In the genomic region with DNA sequence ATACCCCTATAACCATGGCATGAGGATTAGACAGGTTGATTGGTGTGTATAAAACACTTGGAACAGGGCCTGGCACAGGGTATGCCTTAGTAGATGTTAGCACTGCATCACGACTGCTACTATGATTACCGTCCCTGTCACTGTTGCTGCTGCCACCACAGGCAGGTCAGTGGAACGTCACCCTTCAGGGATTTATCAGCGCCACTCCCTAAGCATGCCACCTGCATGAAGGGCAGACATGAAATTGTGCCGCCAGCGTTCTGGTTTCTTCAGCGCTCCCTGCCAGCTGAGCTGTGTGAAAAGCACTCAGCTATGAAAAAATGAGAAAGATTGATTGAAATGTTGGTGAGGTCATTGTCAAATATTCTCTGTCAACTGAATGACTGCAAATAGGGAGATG, we compare ENCODE assay signal across 11 cellular contexts.
A peak's percentile ranks its signal among the peaks of the same experiment; 100 is the strongest.
DNase-seq lines count a peak whose midpoint lies in the region; ATAC-seq and TF ChIP-seq lines count a peak whose summit lies in the region.
"Had no signal": no experiment of that assay in that cellular context is flagged by ENCODE, and none has a peak within 500 bp of the region (broad histone marks: within the 10 kb centered on the region; RNA-seq: fewer than 3 reads in every experiment).

No MANE protein-coding gene starts in this region.

- no TSS peak for BruUV-seq in MCF 10A (replicated peaks; lab: Mats Ljungman, UMichigan)

- H3K36me3 ChIP-seq in breast epithelium: no peaks in the 10 kb centered on the region
- no peaks in the 10 kb centered on the region for H3K36me3 ChIP-seq in MM.1S (replicated peaks; ENCODE audit: insufficient read depth, low read length)

- no peak overlapping the region for H3K27ac Mint-ChIP-seq in MCF 10A (ENCODE audit: low read depth, unreplicated experiment)
- no peak overlapping the region for H3K27ac Mint-ChIP-seq in activated CD4-positive, alpha-beta memory T cell treated with anti-CD3 and anti-CD28 coated beads, Interleukin-2, amount 10 ng/mL, durations not matched to agents 7 days and 5 days
- H3K27ac Mint-ChIP-seq: T-helper 2 cell treated with Interferon-gamma antibody and Interleukin-4, amounts not matched to agents 5 μg/mL and 100 μg/mL, for 36 hours had no signal

- peak overlapping the region; percentile 37; the same call in 1 of the 2 replicates for H3K4me2 ChIP-seq in MM.1S (ENCODE audit: low read depth, low read length)

- H3K4me1 Mint-ChIP-seq in MCF 10A (ENCODE audit: insufficient read depth, unreplicated experiment): no peaks in the 10 kb centered on the region
- peaks cover 11% of the 10 kb centered on the region for H3K4me1 Mint-ChIP-seq in activated CD4-positive, alpha-beta memory T cell treated with anti-CD3 and anti-CD28 coated beads, Interleukin-2, amount 10 ng/mL, durations not matched to agents 7 days and 5 days

- CTCF ChIA-PET in MCF 10A (lab: Yijun Ruan, JAX): interaction anchor here (0.6 to 1.6 kb wide), 3 partner anchors 13 to 678 kb away, joined by 3 to 4 read pairs (median 4); no protein-coding TSS in a partner anchor
- CTCF ChIA-PET in activated CD4-positive, alpha-beta memory T cell treated with anti-CD3 and anti-CD28 coated beads, Interleukin-2, amount 10 ng/mL, durations not matched to agents 7 days and 5 days (lab: Charles Lee): interaction anchor here (1.2 kb wide), 1 partner anchor 392 kb away, joined by 3 read pairs; no protein-coding TSS in a partner anchor

- intact Hi-C loops in breast epithelium (cut with DNase I; ENCODE audit: low total_unique reads): no loop called here
- intact Hi-C loops in MCF 10A (cut with micrococcal nuclease): no loop called here

- H3K4me1 ChIP-seq in breast epithelium (no peaks in the 10 kb centered on the region), MM.1S (ENCODE audit: low read length) (peaks cover 10% of the 10 kb centered on the region; the same call in 1 of the 2 replicates)

- H3K9ac ChIP-seq in MM.1S (ENCODE audit: low read length): no peak overlapping the region

- H3K9me2 ChIP-seq in MM.1S (replicated peaks; ENCODE audit: insufficient read depth, low read length): no peaks in the 10 kb centered on the region

- POLR2A ChIA-PET in MCF 10A (lab: Yijun Ruan, JAX): no interaction called here
- POLR2A ChIA-PET in activated CD4-positive, alpha-beta memory T cell treated with anti-CD3 and anti-CD28 coated beads, Interleukin-2, amount 10 ng/mL, durations not matched to agents 7 days and 5 days (lab: Charles Lee): no interaction called here

- H3F3A ChIP-seq in MM.1S (ENCODE audit: insufficient read depth, low read length): peaks cover 4% of the 10 kb centered on the region; the same call in 1 of the 2 replicates

- H4K20me1 ChIP-seq in MM.1S (ENCODE audit: insufficient read depth, low read length): no peaks in the 10 kb centered on the region

- TF ChIP-seq CTCF in breast epithelium (IDR thresholded peaks at IDR 0.05): peak in 2 of 3 donors; percentile 21 to 31
- TF ChIP-seq CTCF in MCF 10A (IDR thresholded peaks at IDR 0.05; ENCODE audit: unreplicated experiment): no peak
- peak; percentile 44 for TF ChIP-seq CTCF in MM.1S (IDR thresholded peaks at IDR 0.05; ENCODE audit: low read length)
- TF ChIP-seq CTCF in VCaP (conservative IDR thresholded peaks at IDR 0.05): peak; percentile 74

- H3K27me3 ChIP-seq in breast epithelium (no peaks in the 10 kb centered on the region), MM.1S (replicated peaks; ENCODE audit: insufficient read depth, low read length) (no peaks in the 10 kb centered on the region)

- H3K4me3 ChIP-seq in breast epithelium (no peak overlapping the region), MM.1S (ENCODE audit: low read length) (no peak overlapping the region)

- peaks cover 14% of the 10 kb centered on the region for H3K27me3 Mint-ChIP-seq in MCF 10A (ENCODE audit: insufficient read depth, unreplicated experiment)
- peaks cover 26% of the 10 kb centered on the region for H3K27me3 Mint-ChIP-seq in activated CD4-positive, alpha-beta memory T cell treated with anti-CD3 and anti-CD28 coated beads, Interleukin-2, amount 10 ng/mL, durations not matched to agents 7 days and 5 days

- TF ChIP-seq POLR2A in breast epithelium (IDR thresholded peaks at IDR 0.05): no peak

- peak overlapping the region; percentile 77 for H2AFZ ChIP-seq in MM.1S (ENCODE audit: low read length)

- peak overlapping the region in 1 of 2 donors; percentile 43 for H3K27ac ChIP-seq in breast epithelium
- peak overlapping the region; percentile 68; the same call in 1 of the 2 replicates for H3K27ac ChIP-seq in MM.1S (ENCODE audit: low read length)
- H3K27ac ChIP-seq in VCaP: no peak overlapping the region

- peaks cover 0 to 10% of the 10 kb centered on the region in 2 donors for H3K9me3 ChIP-seq in breast epithelium
- H3K9me3 ChIP-seq in MM.1S (replicated peaks; ENCODE audit: insufficient read depth, low read length): no peaks in the 10 kb centered on the region

- no peaks in the 10 kb centered on the region for H3K9me3 Mint-ChIP-seq in MCF 10A (ENCODE audit: unreplicated experiment)
- H3K9me3 Mint-ChIP-seq in activated CD4-positive, alpha-beta memory T cell treated with anti-CD3 and anti-CD28 coated beads, Interleukin-2, amount 10 ng/mL, durations not matched to agents 7 days and 5 days: no peaks in the 10 kb centered on the region
- H3K9me3 Mint-ChIP-seq: T-helper 2 cell treated with Interferon-gamma antibody and Interleukin-4, amounts not matched to agents 5 μg/mL and 100 μg/mL, for 36 hours had no signal

- no peak for ATAC-seq in HG02571 (IDR thresholded peaks at IDR 0.05; ENCODE audit: unreplicated experiment)
- no peak for ATAC-seq in HG02973 (IDR thresholded peaks at IDR 0.05; ENCODE audit: unreplicated experiment)

- DNase-seq in breast epithelium (ENCODE audit: low spot score in 2 of 2) (no peak), MCF 10A (ENCODE audit: unreplicated experiment) (no peak), MM.1S (peak; percentile 81)
- DNase-seq in activated CD4-positive, alpha-beta memory T cell treated with anti-CD3 and anti-CD28 coated beads, Interleukin-2, amount 10 ng/mL, durations not matched to agents 7 days and 5 days: no peak
- no peak for DNase-seq in activated naive CD4-positive, alpha-beta T cell (lab: John Stamatoyannopoulos, UW)
- DNase-seq: effector CD8-positive, alpha-beta T cell; midbrain had no signal

- H3K79me2 ChIP-seq in MM.1S (ENCODE audit: low read length): no peaks in the 10 kb centered on the region

- H3K36me3 Mint-ChIP-seq in MCF 10A (ENCODE audit: insufficient read depth, unreplicated experiment): no peaks in the 10 kb centered on the region
- H3K36me3 Mint-ChIP-seq in activated CD4-positive, alpha-beta memory T cell treated with anti-CD3 and anti-CD28 coated beads, Interleukin-2, amount 10 ng/mL, durations not matched to agents 7 days and 5 days (ENCODE audit: low read depth): peaks cover 9% of the 10 kb centered on the region

- H3K4me3 Mint-ChIP-seq in MCF 10A (ENCODE audit: unreplicated experiment): no peak overlapping the region
- no peak overlapping the region for H3K4me3 Mint-ChIP-seq in activated CD4-positive, alpha-beta memory T cell treated with anti-CD3 and anti-CD28 coated beads, Interleukin-2, amount 10 ng/mL, durations not matched to agents 7 days and 5 days
- H3K4me3 Mint-ChIP-seq: T-helper 2 cell treated with Interferon-gamma antibody and Interleukin-4, amounts not matched to agents 5 μg/mL and 100 μg/mL, for 36 hours had no signal
